37 cellular contexts compared by ENCODE assay signal in genomic region chr3:13722178-13722577, GRCh38.
"Had no signal": no experiment of that assay in that cellular context is flagged by ENCODE, and none has a peak within 500 bp of the region (broad histone marks: within the 10 kb centered on the region; RNA-seq: fewer than 3 reads in every experiment).

No MANE protein-coding gene starts in this region.

- ATAC-seq: activated CD4-positive, alpha-beta T cell treated with anti-CD3 and anti-CD28 coated beads for 36 hours; activated CD4-positive, CD25-positive, alpha-beta regulatory T cell treated with anti-CD3 and anti-CD28 coated beads, Interleukin-2, amount 50 U/mL, for 24 hours; activated CD8-positive, alpha-beta memory T cell treated with anti-CD3 and anti-CD28 coated beads, Interleukin-2, amount 10 ng/mL, durations not matched to agents 7 days and 5 days; activated CD8-positive, alpha-beta T cell treated with anti-CD3 and anti-CD28 coated beads, Interleukin-2, amount 10 ng/mL, durations not matched to agents 7 days and 5 days; activated naive CD8-positive, alpha-beta T cell treated with anti-CD3 and anti-CD28 coated beads, Interleukin-2, amount 50 U/mL, for 24 hours had no signal

- DNase-seq: activated CD4-positive, alpha-beta memory T cell treated with anti-CD3 and anti-CD28 coated beads, Interleukin-2, amount 10 ng/mL, durations not matched to agents 7 days and 5 days; activated CD4-positive, alpha-beta T cell treated with anti-CD3 and anti-CD28 coated beads for 1 hour; activated CD4-positive, alpha-beta T cell treated with anti-CD3 and anti-CD28 coated beads for 36 hours; activated CD4-positive, alpha-beta T cell treated with anti-CD3 and anti-CD28 coated beads for 48 hours; activated CD4-positive, alpha-beta T cell treated with anti-CD3 and anti-CD28 coated beads, Interleukin-2, amount 10 ng/mL, durations not matched to agents 7 days and 5 days; activated CD4-positive, alpha-beta T cell treated with anti-CD3 and anti-CD28 coated beads, Interleukin-2, amount 50 U/mL, for 48 hours; activated CD4-positive, CD25-positive, alpha-beta regulatory T cell; activated CD8-positive, alpha-beta memory T cell treated with anti-CD3 and anti-CD28 coated beads for 24 hours; activated CD8-positive, alpha-beta memory T cell treated with anti-CD3 and anti-CD28 coated beads, Interleukin-2, amount 10 ng/mL, durations not matched to agents 7 days and 5 days; activated CD8-positive, alpha-beta memory T cell treated with anti-CD3 and anti-CD28 coated beads, Interleukin-2, amount 50 U/mL, for 48 hours; activated CD8-positive, alpha-beta T cell treated with anti-CD3 and anti-CD28 coated beads, Interleukin-2, amount 10 ng/mL, durations not matched to agents 7 days and 5 days; activated effector memory CD4-positive, alpha-beta T cell treated with Interleukin-2 at 50 U/mL for 16 hours; activated gamma-delta T cell; activated naive CD4-positive, alpha-beta T cell treated with anti-CD3 and anti-CD28 coated beads, Interleukin-2, amount 10 ng/mL, durations not matched to agents 7 days and 5 days; activated naive CD4-positive, alpha-beta T cell treated with Interleukin-2 at 50 U/mL for 16 hours; activated naive CD8-positive, alpha-beta T cell treated with anti-CD3 and anti-CD28 coated beads, Interleukin-2, amount 10 ng/mL, durations not matched to agents 7 days and 5 days; activated naive CD8-positive, alpha-beta T cell treated with anti-CD3 and anti-CD28 coated beads, Interleukin-2, amount 50 U/mL, for 24 hours; activated T-cell treated with anti-CD3 and anti-CD28 coated beads, Interleukin-2, amount 50 U/mL, for 24 hours; activated T-cell treated with anti-CD3 and anti-CD28 coated beads, Interleukin-2, amount 50 U/mL, for 48 hours; amygdala; anterior cingulate cortex; caudate nucleus; cerebellar nuclear complex; T-helper 2 cell; T-helper 9 cell had no signal

- H3K4me1 ChIP-seq: ascending aorta had no signal

- H3K27me3 ChIP-seq: ascending aorta, cardiac muscle cell had no signal

- H3K9me3 Mint-ChIP-seq: activated CD4-positive, alpha-beta memory T cell treated with anti-CD3 and anti-CD28 coated beads, Interleukin-2, amount 10 ng/mL, durations not matched to agents 7 days and 5 days; activated T-helper 2 cell treated with anti-CD3 and anti-CD28 coated beads, Interferon-gamma antibody, Interleukin-2, Interleukin-4, amounts not matched to agents 10 μg/mL and 5 μg/mL and 100 μg/mL, durations not matched to agents 14 hours and 24 hours and 36 hours; T-helper 1 cell treated with Interleukin-12 subunit alpha and Interleukin-12 subunit beta and Interleukin-4 antibody, amounts not matched to agents 30 μg/mL and 1 μg/mL, for 36 hours; T-helper 2 cell treated with Interferon-gamma antibody and Interleukin-4, amounts not matched to agents 5 μg/mL and 100 μg/mL, for 36 hours had no signal

- H3K36me3 Mint-ChIP-seq: activated CD8-positive, alpha-beta memory T cell treated with anti-CD3 and anti-CD28 coated beads, Interleukin-2, amount 10 ng/mL, durations not matched to agents 7 days and 5 days; activated naive CD4-positive, alpha-beta T cell treated with anti-CD3 and anti-CD28 coated beads, Interleukin-2, amount 10 ng/mL, durations not matched to agents 7 days and 5 days; activated naive CD4-positive, alpha-beta T cell treated with anti-CD3 and anti-CD28 coated beads, Interleukin-2, amount 50 U/mL, for 24 hours; activated naive CD8-positive, alpha-beta T cell treated with anti-CD3 and anti-CD28 coated beads, Interleukin-2, amount 10 ng/mL, durations not matched to agents 7 days and 5 days; brain had no signal

- H3K27ac ChIP-seq: ascending aorta, cardiac muscle cell, VCaP had no signal

- H3K36me3 ChIP-seq: ascending aorta, cardiac muscle cell had no signal

- H3K4me3 Mint-ChIP-seq: activated CD4-positive, alpha-beta memory T cell treated with anti-CD3 and anti-CD28 coated beads, Interleukin-2, amount 10 ng/mL, durations not matched to agents 7 days and 5 days; activated CD4-positive, alpha-beta T cell treated with anti-CD3 and anti-CD28 coated beads for 36 hours; activated CD4-positive, alpha-beta T cell treated with anti-CD3 and anti-CD28 coated beads, Interleukin-2, amount 10 ng/mL, durations not matched to agents 7 days and 5 days; activated CD8-positive, alpha-beta memory T cell treated with anti-CD3 and anti-CD28 coated beads, Interleukin-2, amount 10 ng/mL, durations not matched to agents 7 days and 5 days; activated CD8-positive, alpha-beta T cell treated with anti-CD3 and anti-CD28 coated beads, Interleukin-2, amount 10 ng/mL, durations not matched to agents 7 days and 5 days; activated naive CD4-positive, alpha-beta T cell treated with anti-CD3 and anti-CD28 coated beads, Interleukin-2, amount 10 ng/mL, durations not matched to agents 7 days and 5 days; activated naive CD4-positive, alpha-beta T cell treated with anti-CD3 and anti-CD28 coated beads, Interleukin-2, amount 50 U/mL, for 24 hours; activated naive CD8-positive, alpha-beta T cell; activated naive CD8-positive, alpha-beta T cell treated with anti-CD3 and anti-CD28 coated beads, Interleukin-2, amount 10 ng/mL, durations not matched to agents 7 days and 5 days; activated naive CD8-positive, alpha-beta T cell treated with anti-CD3 and anti-CD28 coated beads, Interleukin-2, amount 50 U/mL, for 24 hours; activated T-cell treated with anti-CD3 and anti-CD28 coated beads, Interleukin-2, amount 50 U/mL, for 24 hours; brain; central memory CD8-positive, alpha-beta T cell; T-helper 1 cell treated with Interleukin-12 subunit alpha and Interleukin-12 subunit beta and Interleukin-4 antibody, amounts not matched to agents 30 μg/mL and 1 μg/mL, for 36 hours; T-helper 2 cell treated with Interferon-gamma antibody and Interleukin-4, amounts not matched to agents 5 μg/mL and 100 μg/mL, for 36 hours had no signal

- H3K4me3 ChIP-seq: ascending aorta, cardiac muscle cell had no signal

- H3K4me1 Mint-ChIP-seq: activated CD4-positive, alpha-beta memory T cell treated with anti-CD3 and anti-CD28 coated beads, Interleukin-2, amount 10 ng/mL, durations not matched to agents 7 days and 5 days; activated CD4-positive, alpha-beta T cell treated with anti-CD3 and anti-CD28 coated beads for 36 hours; activated CD4-positive, alpha-beta T cell treated with anti-CD3 and anti-CD28 coated beads, Interleukin-2, amount 10 ng/mL, durations not matched to agents 7 days and 5 days; activated CD8-positive, alpha-beta memory T cell treated with anti-CD3 and anti-CD28 coated beads, Interleukin-2, amount 10 ng/mL, durations not matched to agents 7 days and 5 days; activated naive CD4-positive, alpha-beta T cell treated with anti-CD3 and anti-CD28 coated beads, Interleukin-2, amount 10 ng/mL, durations not matched to agents 7 days and 5 days; activated naive CD4-positive, alpha-beta T cell treated with anti-CD3 and anti-CD28 coated beads, Interleukin-2, amount 50 U/mL, for 24 hours; activated naive CD8-positive, alpha-beta T cell treated with anti-CD3 and anti-CD28 coated beads, Interleukin-2, amount 10 ng/mL, durations not matched to agents 7 days and 5 days; activated naive CD8-positive, alpha-beta T cell treated with anti-CD3 and anti-CD28 coated beads, Interleukin-2, amount 50 U/mL, for 24 hours; brain; central memory CD8-positive, alpha-beta T cell had no signal

- FAIRE-seq: bronchial epithelial cell had no signal

- H3K27me3 Mint-ChIP-seq: activated T-cell treated with anti-CD3 and anti-CD28 coated beads, Interleukin-2, amount 50 U/mL, for 24 hours had no signal

- H3K27ac Mint-ChIP-seq: activated CD4-positive, alpha-beta memory T cell treated with anti-CD3 and anti-CD28 coated beads, Interleukin-2, amount 10 ng/mL, durations not matched to agents 7 days and 5 days; activated CD4-positive, alpha-beta T cell treated with anti-CD3 and anti-CD28 coated beads for 36 hours; activated CD4-positive, alpha-beta T cell treated with anti-CD3 and anti-CD28 coated beads, Interleukin-2, amount 10 ng/mL, durations not matched to agents 7 days and 5 days; activated CD8-positive, alpha-beta memory T cell treated with anti-CD3 and anti-CD28 coated beads, Interleukin-2, amount 10 ng/mL, durations not matched to agents 7 days and 5 days; activated CD8-positive, alpha-beta T cell treated with anti-CD3 and anti-CD28 coated beads, Interleukin-2, amount 10 ng/mL, durations not matched to agents 7 days and 5 days; activated naive CD4-positive, alpha-beta T cell treated with anti-CD3 and anti-CD28 coated beads, Interleukin-2, amount 10 ng/mL, durations not matched to agents 7 days and 5 days; activated naive CD8-positive, alpha-beta T cell; activated naive CD8-positive, alpha-beta T cell treated with anti-CD3 and anti-CD28 coated beads, Interleukin-2, amount 10 ng/mL, durations not matched to agents 7 days and 5 days; activated naive CD8-positive, alpha-beta T cell treated with anti-CD3 and anti-CD28 coated beads, Interleukin-2, amount 50 U/mL, for 24 hours; activated T-cell treated with anti-CD3 and anti-CD28 coated beads, Interleukin-2, amount 50 U/mL, for 24 hours; activated T-helper 2 cell treated with anti-CD3 and anti-CD28 coated beads, Interferon-gamma antibody, Interleukin-2, Interleukin-4, amounts not matched to agents 10 μg/mL and 5 μg/mL and 100 μg/mL, durations not matched to agents 14 hours and 24 hours and 36 hours; brain; T-helper 1 cell treated with Interleukin-12 subunit alpha and Interleukin-12 subunit beta and Interleukin-4 antibody, amounts not matched to agents 30 μg/mL and 1 μg/mL, for 36 hours; T-helper 2 cell treated with Interferon-gamma antibody and Interleukin-4, amounts not matched to agents 5 μg/mL and 100 μg/mL, for 36 hours had no signal
